In genomic region chr2:33373986-33374385, GRCh38 we compare ENCODE assay signal across 21 cellular contexts.
DNase-seq lines count a peak whose midpoint lies in the region; ATAC-seq and TF ChIP-seq lines count a peak whose summit lies in the region.
"Had no signal": no experiment of that assay in that cellular context is flagged by ENCODE, and none has a peak within 500 bp of the region (broad histone marks: within the 10 kb centered on the region; RNA-seq: fewer than 3 reads in every experiment).

No MANE protein-coding gene starts in this region.

- H3K27ac ChIP-seq in IMR-90 (ENCODE audit: insufficient read depth, low read length), result no peak overlapping the region
- H3K27ac ChIP-seq in mesenchymal stem cell (ENCODE audit: low read length, poor library complexity, severe bottlenecking), result no peak overlapping the region
- no peak overlapping the region for H3K27ac ChIP-seq in MM.1S (ENCODE audit: low read length)
- H3K27ac ChIP-seq: prostate gland, uterus had no signal

- H3K9me3 ChIP-seq in IMR-90 (ENCODE audit: control insufficient read depth, insufficient read depth, low read length), result no peaks in the 10 kb centered on the region
- no peaks in the 10 kb centered on the region for H3K9me3 ChIP-seq in mesenchymal stem cell (ENCODE audit: control insufficient read depth, low read length)
- H3K9me3 ChIP-seq in MM.1S (replicated peaks; ENCODE audit: insufficient read depth, low read length), result no peaks in the 10 kb centered on the region
- H3K9me3 ChIP-seq: prostate gland, uterus had no signal

- H2BK120ac ChIP-seq in IMR-90 (ENCODE audit: low read depth, low read length), result no peak overlapping the region
- H2BK120ac ChIP-seq in mesenchymal stem cell (ENCODE audit: low read depth, low read length), result no peak overlapping the region

- CTCF ChIA-PET in IMR-90 (lab: Yijun Ruan, JAX), result no interaction called here

- dilution Hi-C loops in IMR-90 (cut with HindIII; ENCODE audit: low sequenced_read_pairs, unreplicated experiment), result no loop called here

- H2BK5ac ChIP-seq in IMR-90 (ENCODE audit: low read depth, low read length, poor library complexity, severe bottlenecking) (no peak overlapping the region), mesenchymal stem cell (ENCODE audit: low read depth, low read length, poor library complexity, severe bottlenecking) (no peak overlapping the region)

- POLR2A ChIA-PET in IMR-90 (lab: Charles Lee; ENCODE audit: unreplicated experiment), result no interaction called here

- H3K36me3 ChIP-seq in IMR-90 (ENCODE audit: control insufficient read depth, insufficient read depth, low read length), result peaks cover 34% of the 10 kb centered on the region
- H3K36me3 ChIP-seq in mesenchymal stem cell (ENCODE audit: control insufficient read depth in 1 of 2, insufficient read depth in 2 of 2, low read depth in 1 of 2, low read length in 2 of 2), result peaks cover 0 to 15% of the 10 kb centered on the region in 2 experiments
- H3K36me3 ChIP-seq in MM.1S (replicated peaks; ENCODE audit: insufficient read depth, low read length), result no peaks in the 10 kb centered on the region
- H3K36me3 ChIP-seq: prostate gland, uterus had no signal

- H3K23ac ChIP-seq in IMR-90 (ENCODE audit: low read depth, low read length), result no peak overlapping the region
- no peak overlapping the region for H3K23ac ChIP-seq in mesenchymal stem cell (ENCODE audit: low read length in 2 of 2)

- DNase-seq in AG08395 (ENCODE audit: low spot score) (peak; percentile 79), IMR-90 (peak; percentile 52), fibroblast of gingiva (ENCODE audit: low read depth) (peak; percentile 96), mesenchymal stem cell (peak; percentile 37), globus pallidus (ENCODE audit: low spot score) (no peak), ureter (ENCODE audit: low spot score) (no peak), MM.1S (no peak), occipital lobe (lab: John Stamatoyannopoulos, UW) (no peak)
- DNase-seq: activated CD8-positive, alpha-beta memory T cell treated with anti-CD3 and anti-CD28 coated beads, Interleukin-2, amount 10 ng/mL, durations not matched to agents 7 days and 5 days; activated effector memory CD4-positive, alpha-beta T cell treated with Interleukin-2 at 50 U/mL for 16 hours; Calu3; GF-D8; naive thymus-derived CD8-positive, alpha-beta T cell; NCI-H1417 treated with DMSO at 0.1 percent for 48 hours; SHP77; stimulated activated CD4-positive, alpha-beta T cell treated with anti-CD3 and anti-CD28 coated beads, Interleukin-15, amount 100 ng/mL, for 24 hours; stimulated activated naive CD8-positive, alpha-beta T cell treated with anti-CD3 and anti-CD28 coated beads, Interleukin-15, Interleukin-2, amounts not matched to agents 100 U/mL and 50 U/mL, for 24 hours; uterus had no signal

- H3K79me1 ChIP-seq in IMR-90 (ENCODE audit: low read depth in 1 of 2, low read length in 2 of 2) (peaks cover 11 to 12% of the 10 kb centered on the region in 2 experiments; a peak in 2 of 4 replicates), mesenchymal stem cell (replicated peaks; ENCODE audit: low read length, poor library complexity, severe bottlenecking) (no peaks in the 10 kb centered on the region)

- no peaks in the 10 kb centered on the region for H3K79me2 ChIP-seq in MM.1S (ENCODE audit: low read length)

- no peak overlapping the region for H3K4me3 ChIP-seq in IMR-90 (ENCODE audit: insufficient read depth, low read depth, low read length)
- H3K4me3 ChIP-seq in mesenchymal stem cell (ENCODE audit: insufficient read depth in 1 of 2, low read depth in 1 of 2, low read length in 2 of 2), result no peak overlapping the region
- no peak overlapping the region for H3K4me3 ChIP-seq in MM.1S (ENCODE audit: low read length)
- H3K4me3 ChIP-seq: prostate gland, uterus had no signal

- H3F3A ChIP-seq in MM.1S (ENCODE audit: insufficient read depth, low read length), result no peaks in the 10 kb centered on the region

- H3K14ac ChIP-seq in IMR-90 (replicated peaks; ENCODE audit: low read depth, low read length) (no peak overlapping the region), mesenchymal stem cell (ENCODE audit: low read length in 2 of 2) (no peak overlapping the region)

- no peaks in the 10 kb centered on the region; the same call in 1 of the 2 replicates for H3K9me1 ChIP-seq in IMR-90 (ENCODE audit: insufficient read depth, low read length)

- H2AFZ ChIP-seq in IMR-90 (replicated peaks; ENCODE audit: low read length, poor library complexity), result no peak overlapping the region
- H2AFZ ChIP-seq in mesenchymal stem cell (ENCODE audit: low read depth, low read length), result no peak overlapping the region
- H2AFZ ChIP-seq in MM.1S (ENCODE audit: low read length), result no peak overlapping the region

- H2BK20ac ChIP-seq in IMR-90 (ENCODE audit: low read depth, low read length), result no peak overlapping the region

- no peak overlapping the region for H2BK12ac ChIP-seq in mesenchymal stem cell (ENCODE audit: low read length in 2 of 2)

- ATAC-seq in IMR-90 (ENCODE audit: low read depth), result peak; percentile 34; the same call in 1 of the 2 replicates
- ATAC-seq: activated CD4-positive, CD25-positive, alpha-beta regulatory T cell treated with anti-CD3 and anti-CD28 coated beads, Interleukin-2, amount 50 U/mL, for 24 hours; activated CD8-positive, alpha-beta memory T cell treated with anti-CD3 and anti-CD28 coated beads, Interleukin-2, amount 10 ng/mL, durations not matched to agents 7 days and 5 days; esophagus mucosa; naive thymus-derived CD8-positive, alpha-beta T cell; stimulated activated naive CD8-positive, alpha-beta T cell treated with anti-CD3 and anti-CD28 coated beads, Interleukin-15, Interleukin-2, amounts not matched to agents 100 U/mL and 50 U/mL, for 24 hours had no signal

- no peak overlapping the region for H3K4ac ChIP-seq in IMR-90 (ENCODE audit: low read depth, low read length)
- H3K4ac ChIP-seq in mesenchymal stem cell (ENCODE audit: low read depth in 1 of 2, low read length in 2 of 2), result no peak overlapping the region

- no peak overlapping the region for H3K56ac ChIP-seq in IMR-90 (ENCODE audit: extremely low read depth, insufficient read depth, low read length)

- no peak overlapping the region for H2AK9ac ChIP-seq in IMR-90 (replicated peaks; ENCODE audit: low read depth, low read length, poor library complexity)

- no peak overlapping the region for H2BK15ac ChIP-seq in IMR-90 (ENCODE audit: low read depth, low read length)
- H2BK15ac ChIP-seq in mesenchymal stem cell (ENCODE audit: low read depth, poor library complexity, severe bottlenecking), result no peak overlapping the region

- no peak for TF ChIP-seq RAD21 in IMR-90 (IDR thresholded peaks at IDR 0.05; ENCODE audit: low read length)

- TF ChIP-seq CTCF in IMR-90 (conservative IDR thresholded peaks at IDR 0.05; ENCODE audit: low read depth, low read length), result no peak
- TF ChIP-seq CTCF in MM.1S (IDR thresholded peaks at IDR 0.05; ENCODE audit: low read length), result no peak

- H4K8ac ChIP-seq in IMR-90 (ENCODE audit: low read depth in 2 of 2, low read length in 2 of 2) (no peak overlapping the region), mesenchymal stem cell (ENCODE audit: low read length) (no peak overlapping the region)

- H3K27me3 ChIP-seq in IMR-90 (ENCODE audit: control insufficient read depth, insufficient read depth, low read length) (no peaks in the 10 kb centered on the region), mesenchymal stem cell (ENCODE audit: control insufficient read depth in 1 of 2, insufficient read depth in 1 of 2, low read length in 2 of 2) (no peaks in the 10 kb centered on the region), MM.1S (replicated peaks; ENCODE audit: insufficient read depth, low read length) (no peaks in the 10 kb centered on the region)
- H3K27me3 ChIP-seq: uterus had no signal

- no peak overlapping the region for H3K18ac ChIP-seq in IMR-90 (ENCODE audit: low read depth, low read length)
- H3K18ac ChIP-seq in mesenchymal stem cell (ENCODE audit: low read depth in 1 of 2, low read length in 2 of 2), result no peak overlapping the region

- H4K20me1 ChIP-seq in IMR-90 (ENCODE audit: insufficient read depth, low read length) (no peaks in the 10 kb centered on the region), MM.1S (ENCODE audit: insufficient read depth, low read length) (no peaks in the 10 kb centered on the region)

- H4K91ac ChIP-seq in IMR-90 (ENCODE audit: insufficient read depth, low read depth, low read length) (no peak overlapping the region), mesenchymal stem cell (ENCODE audit: low read length) (no peak overlapping the region)

- WGBS in IMR-90 (ENCODE audit: extremely low coverage in 2 of 2, insufficient read length in 1 of 2), 2 experiments, result 38% methylated on average over 1 of the region's 5 CpGs; no CpG with 5 or more reads in 1 of the 2 experiments
- 89% methylated on average over 4 of the region's 5 CpGs for WGBS in mesenchymal stem cell

- H2AK5ac ChIP-seq in IMR-90 (ENCODE audit: low read depth, low read length) (no peak overlapping the region), mesenchymal stem cell (ENCODE audit: low read length, severe bottlenecking) (no peak overlapping the region)

- H3K4me2 ChIP-seq in IMR-90 (ENCODE audit: low read depth, low read length) (no peak overlapping the region), mesenchymal stem cell (ENCODE audit: low read length, poor library complexity, severe bottlenecking) (no peak overlapping the region), MM.1S (ENCODE audit: low read depth, low read length) (no peak overlapping the region)

- in situ Hi-C loops in IMR-90 (cut with MboI; ENCODE audit: low sequenced_read_pairs), result no loop called here

- TF ChIP-seq POLR2A in IMR-90 (IDR thresholded peaks at IDR 0.05; ENCODE audit: low read depth, low read length), result no peak

- H3K9me2 ChIP-seq in MM.1S (replicated peaks; ENCODE audit: insufficient read depth, low read length), result no peaks in the 10 kb centered on the region

- no TSS peak for BruUV-seq in IMR-90 (replicated peaks; lab: Mats Ljungman, UMichigan)

- H4K5ac ChIP-seq in IMR-90 (ENCODE audit: low read depth, low read length), result no peak overlapping the region

- H3K4me1 ChIP-seq in IMR-90 (ENCODE audit: control insufficient read depth, insufficient read depth, low read length) (peaks cover 8% of the 10 kb centered on the region), mesenchymal stem cell (ENCODE audit: control insufficient read depth, insufficient read depth, low read depth, low read length) (peaks cover 2% of the 10 kb centered on the region), MM.1S (ENCODE audit: low read length) (no peaks in the 10 kb centered on the region)
- H3K4me1 ChIP-seq: prostate gland, uterus had no signal

- H3K9ac ChIP-seq in IMR-90 (ENCODE audit: low read depth, low read length), result no peak overlapping the region
- no peak overlapping the region for H3K9ac ChIP-seq in mesenchymal stem cell (ENCODE audit: low read length)
- H3K9ac ChIP-seq in MM.1S (ENCODE audit: low read length), result no peak overlapping the region

- intact Hi-C loops in IMR-90 (cut with micrococcal nuclease), result no loop called here

TF ChIP-seq in IMR-90, 13 proteins besides CTCF, POLR2A, EP300 and RAD21:
- TF ChIP-seq BHLHE40 (IDR thresholded peaks at IDR 0.05; ENCODE audit: low read depth, low read length) (peak; percentile 50; the same call in 1 of the 2 replicates), RCOR1 (IDR thresholded peaks at IDR 0.05; ENCODE audit: insufficient replicate concordance, low read length) (no peak), CEBPB (IDR thresholded peaks at IDR 0.05; ENCODE audit: low read depth, low read length) (peak; percentile 82)

Comparison
In these comparisons a context has a peak if more than half of its experiments do, and no peak if none do; other contexts are left out.
1. DNase-seq: peak in AG08395 (single experiment), IMR-90 (single experiment), fibroblast of gingiva (single experiment) and mesenchymal stem cell (single experiment); none in globus pallidus (single experiment), ureter (single experiment), MM.1S (single experiment) and occipital lobe (single experiment).